18 cellular contexts compared by ENCODE assay signal in the genomic region with DNA sequence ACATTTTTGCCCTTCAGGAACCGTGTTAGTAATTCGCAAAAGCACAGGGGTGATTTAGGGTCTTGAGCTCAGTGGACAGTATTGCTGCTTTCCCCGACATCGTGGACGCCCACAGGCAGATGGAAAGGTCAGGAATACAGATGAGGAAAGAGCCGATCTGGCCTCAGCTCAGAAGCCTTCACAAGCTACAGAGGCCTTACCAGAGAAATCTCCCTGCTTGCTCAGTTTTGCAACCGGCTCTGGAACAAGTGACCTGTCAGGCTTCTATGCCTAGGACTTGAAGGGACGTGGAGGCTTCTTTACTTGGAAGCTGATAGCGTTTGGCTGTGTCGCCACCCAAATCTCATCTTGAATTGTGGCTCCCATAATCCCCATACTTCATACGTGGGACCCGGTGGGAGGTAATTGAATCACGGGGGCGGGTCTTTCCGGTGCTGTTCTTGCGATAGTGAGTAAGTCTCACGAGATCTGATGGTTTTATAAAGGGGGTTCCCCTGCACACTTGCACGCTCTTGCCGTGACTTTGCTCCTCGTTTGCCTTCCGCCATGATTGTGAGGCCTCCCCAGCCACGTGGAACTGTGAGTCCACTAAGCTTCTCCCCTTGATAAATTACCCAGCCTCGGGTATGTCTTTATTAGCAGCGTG.
DNase-seq lines count a peak whose midpoint lies in the region; ATAC-seq and TF ChIP-seq lines count a peak whose summit lies in the region.
"Had no signal": no experiment of that assay in that cellular context is flagged by ENCODE, and none has a peak within 500 bp of the region (broad histone marks: within the 10 kb centered on the region; RNA-seq: fewer than 3 reads in every experiment).

No MANE protein-coding gene starts in this region.

- H3K4me1 ChIP-seq in upper lobe of left lung = no peaks in the 10 kb centered on the region
- H3K4me1 ChIP-seq: SJCRH30 had no signal

- H3K4me3 ChIP-seq in coronary artery (no peak overlapping the region), upper lobe of left lung (no peak overlapping the region)
- H3K4me3 ChIP-seq: SJCRH30 had no signal

- TF ChIP-seq POLR2A in upper lobe of left lung (IDR thresholded peaks at IDR 0.05) = no peak

- H3K27ac Mint-ChIP-seq in neural crest cell (ENCODE audit: unreplicated experiment) = peak overlapping the region; percentile 10
- H3K27ac Mint-ChIP-seq: CD4-positive, alpha-beta T cell had no signal

- H3K27me3 ChIP-seq in upper lobe of left lung = no peaks in the 10 kb centered on the region
- H3K27me3 ChIP-seq: BE2C, SJCRH30 had no signal

- H3K27ac ChIP-seq in coronary artery (peak overlapping the region in 1 of 2 donors; percentile 7), upper lobe of left lung (peak overlapping the region in 3 of 4 donors; percentile 2 to 42 (median 21))
- H3K27ac ChIP-seq: HL-60, SJCRH30 had no signal

- POLR2A ChIA-PET in GM10248 (lab: Yijun Ruan, JAX) = no interaction called here

- no peaks in the 10 kb centered on the region for H3K9me3 ChIP-seq in upper lobe of left lung
- H3K9me3 ChIP-seq: BE2C, SJCRH30 had no signal

- CTCF ChIA-PET in GM10248 (lab: Yijun Ruan, JAX) = interaction anchor here (1.1 kb wide), 1 partner anchor 23 kb away, joined by 3 read pairs; no protein-coding TSS in a partner anchor

- ATAC-seq in upper lobe of left lung (ENCODE audit: low FRiP score in 2 of 2) (peak in 1 of 2 donors; percentile 23), GM19035 (IDR thresholded peaks at IDR 0.05; ENCODE audit: unreplicated experiment) (no peak)

- TF ChIP-seq CTCF in coronary artery (IDR thresholded peaks at IDR 0.05) (no peak), neural crest cell (conservative IDR thresholded peaks at IDR 0.05) (no peak), upper lobe of left lung (IDR thresholded peaks at IDR 0.05) (no peak), GM10248 (IDR thresholded peaks at IDR 0.05; ENCODE audit: control extremely low read depth, extremely low read depth, low read depth, missing control alignments) (no peak)

- no peaks in the 10 kb centered on the region for H3K9me3 Mint-ChIP-seq in neural crest cell
- H3K9me3 Mint-ChIP-seq: CD4-positive, alpha-beta T cell had no signal

- peaks cover 9% of the 10 kb centered on the region for H3K4me1 Mint-ChIP-seq in neural crest cell

- 80 to 88% methylated on average over 20 to 24 of the region's 24 CpGs for WGBS in upper lobe of left lung, 2 donors

- no peak for TF ChIP-seq EP300 in upper lobe of left lung (IDR thresholded peaks at IDR 0.05)

- no peaks in the 10 kb centered on the region for H3K36me3 ChIP-seq in upper lobe of left lung
- H3K36me3 ChIP-seq: BE2C, SJCRH30 had no signal

- peaks cover 3% of the 10 kb centered on the region for H3K36me3 Mint-ChIP-seq in neural crest cell (ENCODE audit: low read depth)

- no peaks in the 10 kb centered on the region for H3K27me3 Mint-ChIP-seq in neural crest cell (ENCODE audit: low read depth)

- no peak overlapping the region for H3K4me3 Mint-ChIP-seq in neural crest cell
- H3K4me3 Mint-ChIP-seq: CD4-positive, alpha-beta T cell had no signal

- DNase-seq in coronary artery (ENCODE audit: low spot score) (peak; percentile 40), islet precursor cell (peak; percentile 47), neural crest cell (ENCODE audit: low read depth, low spot score) (no peak), upper lobe of left lung (no peak), GM10248 (ENCODE audit: extremely low spot score) (no peak), LoVo (ENCODE audit: low spot score) (no peak)
- DNase-seq: BE2C; CD4-positive, alpha-beta T cell; DMS79 treated with DMSO at 0.1 percent for 48 hours; GOT3; NCI-H1436 treated with DMSO at 0.1 percent for 48 hours; NCI-H2081; NCI-H748 treated with DMSO at 0.1 percent for 48 hours; OCI-M1; RPMI8226; SJCRH30 had no signal

Comparison
In these comparisons a context has a peak if more than half of its experiments do, and no peak if none do; other contexts are left out.
1. DNase-seq: peak in coronary artery (single experiment) and islet precursor cell (single experiment); none in neural crest cell (single experiment), upper lobe of left lung (0 of 2), GM10248 (single experiment) and LoVo (single experiment).